ENCODE assay signal across 1 cellular context in the genomic region with DNA sequence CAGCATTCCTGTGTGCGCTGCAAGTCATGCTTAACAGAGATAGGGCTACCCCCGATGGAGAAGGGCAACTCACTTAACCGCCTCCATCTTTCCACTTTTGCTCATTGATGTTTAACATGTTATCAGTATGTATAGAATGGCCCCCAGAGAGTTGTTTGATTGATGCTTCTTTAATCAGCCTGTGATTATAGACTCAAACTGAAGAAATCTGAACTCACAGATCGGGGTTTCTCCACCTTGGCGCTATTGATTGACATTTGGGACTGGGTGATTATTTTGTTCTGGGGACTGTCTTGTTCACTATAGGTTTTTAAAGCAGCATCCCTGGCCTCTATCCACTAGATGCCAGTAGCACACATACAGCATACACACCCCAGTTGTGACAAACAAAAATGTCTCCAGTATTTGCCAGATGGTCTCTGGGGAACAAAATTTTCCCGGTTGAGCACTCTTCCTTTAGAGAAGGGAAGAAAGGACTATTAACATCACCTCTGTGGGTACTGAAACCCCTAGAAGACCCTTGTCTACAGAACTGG.
A peak's percentile ranks its signal among the peaks of the same experiment; 100 is the strongest.
TF ChIP-seq lines count a peak whose summit lies in the region.

No MANE protein-coding gene starts in this region.

TF ChIP-seq in neural cell, 6 proteins besides CTCF, POLR2A, EP300 and RAD21 (continued from another document):
- TF ChIP-seq SMC3 (conservative IDR thresholded peaks at IDR 0.05; ENCODE audit: poor library complexity) = peak; percentile 56
